15 cellular contexts compared by ENCODE assay signal in the genomic region with DNA sequence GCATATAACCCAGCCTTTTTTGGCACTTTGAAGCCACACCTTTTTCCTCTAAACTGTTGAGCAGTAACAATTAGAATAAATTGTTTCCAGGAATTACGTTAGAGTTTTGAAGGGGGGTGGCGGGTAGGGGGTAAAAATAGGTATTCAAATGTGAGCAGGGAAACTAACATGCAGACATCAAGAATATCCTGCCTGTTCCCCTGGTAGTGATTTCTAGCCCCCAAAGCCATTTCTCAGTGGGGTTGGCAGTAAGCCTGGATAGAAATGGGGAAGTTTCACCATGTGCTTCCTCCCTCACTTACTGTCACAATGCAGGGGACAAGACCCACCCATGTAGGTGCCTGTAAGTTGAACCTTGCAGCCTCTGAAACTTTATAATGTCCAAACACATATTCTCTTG. TPM values are rescaled to one million over a fixed set of nuclear protein-coding genes. Genes with fewer than 3 reads are reported as not detected.
DNase-seq lines count a peak whose midpoint lies in the region; ATAC-seq, FAIRE-seq and TF ChIP-seq lines count a peak whose summit lies in the region.
"Had no signal": no experiment of that assay in that cellular context is flagged by ENCODE, and none has a peak within 500 bp of the region (broad histone marks: within the 10 kb centered on the region; RNA-seq: fewer than 3 reads in every experiment).

No MANE protein-coding gene starts in this region.

- peaks cover 0 to 2% of the 10 kb centered on the region in 2 donors for H3K36me3 Mint-ChIP-seq in stimulated activated naive B cell treated with anti-CD40 and anti-IgM and Interleukin-4, amounts not matched to agents 10 μg/mL and 1 μg/mL and 100 μg/mL, for 72 hours
- H3K36me3 Mint-ChIP-seq: stimulated activated memory B cell treated with anti-CD40 and anti-IgM and Interleukin-4, amounts not matched to agents 10 μg/mL and 1 μg/mL and 100 μg/mL, for 72 hours had no signal

- H4K8ac ChIP-seq in H1 (ENCODE audit: extremely low read depth, insufficient read depth, low read length) = no peak overlapping the region

- FAIRE-seq in H1 (lab: Jason Lieb, UNC) = no peak

- H3K36me3 ChIP-seq in H1 (ENCODE audit: control insufficient read depth in 2 of 4, insufficient read depth in 4 of 4, low read length in 3 of 4) = no peaks in the 10 kb centered on the region
- H3K36me3 ChIP-seq: adrenal gland had no signal

- H2BK15ac ChIP-seq in H1 (ENCODE audit: low read length) = no peak overlapping the region

- DNase-seq in NOMO-1 (lab: John Stamatoyannopoulos, UW; ENCODE audit: unreplicated experiment in 2 of 2) = peak; percentile 73 to 90
- DNase-seq in H1 (ENCODE audit: low read depth in 1 of 2, low spot score in 2 of 2) = no peak
- DNase-seq in stimulated activated naive B cell treated with anti-CD40 and anti-IgM and Interleukin-4, amounts not matched to agents 10 μg/mL and 1 μg/mL and 100 μg/mL, for 72 hours = peak; percentile 28
- DNase-seq in cerebellum (ENCODE audit: low spot score) = no peak
- no peak for DNase-seq in omental fat pad (ENCODE audit: low spot score)
- no peak for DNase-seq in activated gamma-delta T cell (lab: John Stamatoyannopoulos, UW)
- DNase-seq: activated B cell treated with CpG ODN at 0.5 μM for 24 hours; activated T-cell treated with anti-CD3 and anti-CD28 coated beads, Interleukin-2, amount 50 U/mL, for 1 hour; adrenal gland; NCI-H187; stimulated activated CD4-positive, alpha-beta T cell treated with anti-CD3 and anti-CD28 coated beads, Interleukin-4, amount 100 ng/mL, for 24 hours had no signal

- 85 to 100% methylated on average over 2 of the region's 2 CpGs for WGBS in H1 (ENCODE audit: extremely low coverage in 1 of 2, insufficient coverage in 1 of 2, insufficient read length in 1 of 2, insufficient replicate concordance in 2 of 2, low coverage in 1 of 2, low lambda C conversion rate in 2 of 2, missing lambda C conversion rate in 1 of 2), 2 experiments

- no peaks in the 10 kb centered on the region for H3K9me3 ChIP-seq in H1 (ENCODE audit: insufficient read depth in 2 of 2, low read depth in 1 of 2, low read length in 1 of 2)
- H3K9me3 ChIP-seq: adrenal gland had no signal

- no peaks in the 10 kb centered on the region for H3K79me1 ChIP-seq in H1 (ENCODE audit: low read depth, low read length)

- peaks cover 6 to 20% (median 10%) of the 10 kb centered on the region in 4 experiments for H3K4me1 ChIP-seq in H1 (replicated peaks in 1 of 4; ENCODE audit: control insufficient read depth in 3 of 4, insufficient read depth in 4 of 4, low read length in 3 of 4)

- H2AFZ ChIP-seq in H1 (ENCODE audit: low read length) = no peak overlapping the region

- H2BK5ac ChIP-seq in H1 (ENCODE audit: low read depth, low read length) = no peak overlapping the region

- no peak overlapping the region for H2BK20ac ChIP-seq in H1 (ENCODE audit: low read length)

- CTCF ChIA-PET in H1 (lab: Charles Lee; ENCODE audit: partially characterized antibody) = interaction anchor here (0.6 to 1.0 kb wide), 2 partner anchors 11 to 271 kb away, joined by 3 to 4 read pairs; no protein-coding TSS in a partner anchor

- peak overlapping the region; percentile 4 for H3K27ac Mint-ChIP-seq in stimulated activated naive B cell treated with anti-CD40 and anti-IgM and Interleukin-4, amounts not matched to agents 10 μg/mL and 1 μg/mL and 100 μg/mL, for 72 hours
- H3K27ac Mint-ChIP-seq: activated B cell treated with CpG ODN at 0.5 μM for 24 hours; dendritic cell treated with granulocyte-macrophage colony-stimulating factor and Interleukin-4, amounts not matched to agents 40 ng/mL and 50 ng/mL, for 4 days; stimulated activated memory B cell treated with anti-CD40 and anti-IgM and Interleukin-4, amounts not matched to agents 10 μg/mL and 1 μg/mL and 100 μg/mL, for 72 hours had no signal

- H3K4ac ChIP-seq in H1 (replicated peaks; ENCODE audit: insufficient read length, low read depth, low read length) = peak overlapping the region; percentile 21

- no peak overlapping the region for H3K4me2 ChIP-seq in H1 (ENCODE audit: insufficient read depth in 1 of 2, low read depth in 2 of 2, low read length in 2 of 2)

- no peak overlapping the region for H2BK120ac ChIP-seq in H1 (replicated peaks; ENCODE audit: low read depth, low read length)

- no peak for TF ChIP-seq EP300 in H1 (IDR thresholded peaks at IDR 0.05; ENCODE audit: borderline replicate concordance in 1 of 2, low read depth in 2 of 2, low read length in 2 of 2)

- no peak overlapping the region for H4K5ac ChIP-seq in H1 (ENCODE audit: insufficient read length, low read depth, low read length)

- TF ChIP-seq POLR2A in H1 (IDR thresholded peaks at IDR 0.05; ENCODE audit: control extremely low read depth in 1 of 2, low read depth in 2 of 2, low read length in 2 of 2) = no peak

- no peak overlapping the region for H3K56ac ChIP-seq in H1 (replicated peaks; ENCODE audit: insufficient read length, low read depth, low read length)

- no peaks in the 10 kb centered on the region for H3K9me3 Mint-ChIP-seq in stimulated activated naive B cell treated with anti-CD40 and anti-IgM and Interleukin-4, amounts not matched to agents 10 μg/mL and 1 μg/mL and 100 μg/mL, for 72 hours
- H3K9me3 Mint-ChIP-seq: activated B cell treated with CpG ODN at 0.5 μM for 24 hours; dendritic cell treated with granulocyte-macrophage colony-stimulating factor and Interleukin-4, amounts not matched to agents 40 ng/mL and 50 ng/mL, for 4 days; stimulated activated memory B cell treated with anti-CD40 and anti-IgM and Interleukin-4, amounts not matched to agents 10 μg/mL and 1 μg/mL and 100 μg/mL, for 72 hours had no signal

- H3K27me3 ChIP-seq in H1 (replicated peaks in 1 of 4; ENCODE audit: control insufficient read depth in 3 of 4, extremely low read depth in 1 of 4, insufficient read depth in 3 of 4, low read length in 3 of 4) = no peaks in the 10 kb centered on the region
- H3K27me3 ChIP-seq: adrenal gland had no signal

- no peak overlapping the region for H3K14ac ChIP-seq in H1 (ENCODE audit: insufficient read length)

- H3K4me3 ChIP-seq in H1 (ENCODE audit: extremely low read depth in 1 of 4, insufficient read depth in 2 of 4, low read depth in 3 of 4, low read length in 4 of 4) = no peak overlapping the region
- H3K4me3 ChIP-seq: adrenal gland, SK-N-MC had no signal

- H2AK5ac ChIP-seq in H1 (ENCODE audit: low read depth, low read length) = no peak overlapping the region

- H3K23me2 ChIP-seq in H1 (ENCODE audit: low read depth, low read length) = no peaks in the 10 kb centered on the region; the same call in 1 of the 2 replicates

- no peak overlapping the region for H4K91ac ChIP-seq in H1 (replicated peaks; ENCODE audit: insufficient read length, low read length)

- H3K18ac ChIP-seq in H1 (ENCODE audit: extremely low read depth, low read length) = no peak overlapping the region

- no peak overlapping the region for H3K4me3 Mint-ChIP-seq in stimulated activated naive B cell treated with anti-CD40 and anti-IgM and Interleukin-4, amounts not matched to agents 10 μg/mL and 1 μg/mL and 100 μg/mL, for 72 hours
- H3K4me3 Mint-ChIP-seq: activated B cell treated with CpG ODN at 0.5 μM for 24 hours; dendritic cell treated with granulocyte-macrophage colony-stimulating factor and Interleukin-4, amounts not matched to agents 40 ng/mL and 50 ng/mL, for 4 days; stimulated activated memory B cell treated with anti-CD40 and anti-IgM and Interleukin-4, amounts not matched to agents 10 μg/mL and 1 μg/mL and 100 μg/mL, for 72 hours had no signal

- no peak for TF ChIP-seq RAD21 in H1 (IDR thresholded peaks at IDR 0.05 in 1 of 2, conservative IDR thresholded peaks at IDR 0.05 in 1 of 2; ENCODE audit: low read depth in 2 of 2, low read length in 2 of 2)

- no peaks in the 10 kb centered on the region for H4K20me1 ChIP-seq in H1 (replicated peaks in 1 of 2; ENCODE audit: control insufficient read depth in 1 of 2, insufficient read depth in 2 of 2, low read length in 2 of 2)

- H2BK12ac ChIP-seq in H1 (ENCODE audit: low read depth, low read length) = no peak overlapping the region

- H3K9ac ChIP-seq in H1 (replicated peaks in 1 of 4; ENCODE audit: extremely low read depth in 1 of 4, low read depth in 3 of 4, low read length in 3 of 4) = no peak overlapping the region

- no peaks in the 10 kb centered on the region for H3K27me3 Mint-ChIP-seq in stimulated activated naive B cell treated with anti-CD40 and anti-IgM and Interleukin-4, amounts not matched to agents 10 μg/mL and 1 μg/mL and 100 μg/mL, for 72 hours
- H3K27me3 Mint-ChIP-seq: activated B cell treated with CpG ODN at 0.5 μM for 24 hours; stimulated activated memory B cell treated with anti-CD40 and anti-IgM and Interleukin-4, amounts not matched to agents 10 μg/mL and 1 μg/mL and 100 μg/mL, for 72 hours had no signal

- H3K4me1 Mint-ChIP-seq in stimulated activated naive B cell treated with anti-CD40 and anti-IgM and Interleukin-4, amounts not matched to agents 10 μg/mL and 1 μg/mL and 100 μg/mL, for 72 hours = peaks cover 12 to 33% of the 10 kb centered on the region in 2 donors

- no peak overlapping the region for H3K27ac ChIP-seq in H1 (ENCODE audit: low read depth, low read length)
- H3K27ac ChIP-seq: adrenal gland, SK-N-MC had no signal

- POLR2A ChIA-PET in H1 (lab: Charles Lee; ENCODE audit: partially characterized antibody) = no interaction called here

- H3K23ac ChIP-seq in H1 (ENCODE audit: insufficient read length) = no peak overlapping the region

- no peak for TF ChIP-seq CTCF in H1 (IDR thresholded peaks at IDR 0.05; ENCODE audit: control extremely low read depth in 1 of 3, insufficient read depth in 1 of 3, low read depth in 1 of 3, low read length in 3 of 3)
- no peak for TF ChIP-seq CTCF in omental fat pad (IDR thresholded peaks at IDR 0.05)

- H3K79me2 ChIP-seq in H1 (ENCODE audit: control insufficient read depth in 1 of 2, insufficient read depth in 2 of 2, low read length in 2 of 2) = no peaks in the 10 kb centered on the region

- peak; percentile 49 for ATAC-seq in GM21360 (IDR thresholded peaks at IDR 0.05; ENCODE audit: unreplicated experiment)
- peak; percentile 76 to 88 for ATAC-seq in stimulated activated naive B cell treated with anti-CD40 and anti-IgM and Interleukin-4, amounts not matched to agents 10 μg/mL and 1 μg/mL and 100 μg/mL, for 72 hours (replicated peaks)
- no peak for ATAC-seq in omental fat pad (ENCODE audit: low FRiP score)
- ATAC-seq: stimulated activated memory B cell treated with anti-CD40 and anti-IgM and Interleukin-4, amounts not matched to agents 10 μg/mL and 1 μg/mL and 100 μg/mL, for 72 hours had no signal

RNA-seq across cellular contexts. Expression of gene DOCK9, which starts 3.8 kb away (rescaled TPM):
- total RNA-seq in H1 (2021; fragmentation: NEBNext Ultra II Directional; extraction: Animal tissue kit (Norgen Biotek cat#: 25700)) = 31.5 and 35.4 TPM in 2 replicates
- polyA plus RNA-seq in H1 (2011; rRNA removed) = 18.7 and 21.6 TPM in 2 replicates
- 24.3 TPM for polyA plus RNA-seq in H1 (2011; cell fraction: cytosol; rRNA removed)
- polyA plus RNA-seq in H1 (2011; cell fraction: nucleus; rRNA removed) = 23.9 TPM
- 26.9 to 34.3 TPM (median 27.8 TPM) in 4 replicates for polyA plus RNA-seq in H1 (2012, experiment 1 of 2)
- 1.2 TPM for polyA plus RNA-seq in H1 (2012, experiment 2 of 2)
- polyA plus RNA-seq in H1 (2013, experiment 1 of 2) = 14.1 TPM
- polyA plus RNA-seq in H1 (2013, experiment 2 of 2) = 13.7 TPM
- polyA minus RNA-seq in H1 (2011; rRNA and poly(A)+ RNA removed) = 43.4 and 72.7 TPM in 2 replicates
- 24.7 TPM for polyA minus RNA-seq in H1 (2011; cell fraction: cytosol; rRNA and poly(A)+ RNA removed)
- 64.1 TPM for polyA minus RNA-seq in H1 (2011; cell fraction: nucleus; rRNA and poly(A)+ RNA removed)
- total RNA-seq in cerebellum = 65.5 TPM
- total RNA-seq in omental fat pad = 100 to 1,000 TPM in 3 of 4 donors, 10 to 100 TPM in 1; 94.4 to 364 (median 145) TPM

Comparison
In these comparisons a context has a peak if more than half of its experiments do, and no peak if none do; other contexts are left out.
1. DNase-seq: peak in NOMO-1 (2 of 2) and stimulated activated naive B cell treated with anti-CD40 and anti-IgM and Interleukin-4, amounts not matched to agents 10 μg/mL and 1 μg/mL and 100 μg/mL, for 72 hours (single experiment); none in H1 (0 of 2), cerebellum (single experiment), omental fat pad (single experiment) and activated gamma-delta T cell (single experiment).